9 cellular contexts compared by ENCODE assay signal in genomic region chr9:137224850-137225694, GRCh38. TPM values are rescaled to one million over a fixed set of nuclear protein-coding genes. Genes with fewer than 3 reads are reported as not detected.
DNase-seq lines count a peak whose midpoint lies in the region; ATAC-seq, FAIRE-seq and TF ChIP-seq lines count a peak whose summit lies in the region.
"Had no signal": no experiment of that assay in that cellular context is flagged by ENCODE, and none has a peak within 500 bp of the region (broad histone marks: within the 10 kb centered on the region; RNA-seq: fewer than 3 reads in every experiment).

TSS of gene CYSRT1 (plus strand) at chr9:137225174. CDS start at chr9:137225622, 448 bp downstream.

- dilution Hi-C loops in endothelial cell of umbilical vein (cut with MboI; ENCODE audit: extremely low pct_ligation_motif_present, low sequenced_read_pairs) = no loop called here

- intact Hi-C loops in endothelial cell of umbilical vein (cut with micrococcal nuclease) (no loop called here), ovary (cut with DNase I) (loop anchor here in 3 of 4 donors (5.0 to 10.0 kb wide), 3 partner anchors 98 to 440 kb away; no protein-coding TSS in a partner anchor)

- H3K27ac ChIP-seq in DND-41 (ENCODE audit: low read length) = peak within 1 kb of the TSS; percentile 91
- no peak within 1 kb of the TSS for H3K27ac ChIP-seq in OCI-LY1 (ENCODE audit: low read depth, low read length, poor library complexity, severe bottlenecking)
- H3K27ac ChIP-seq in endothelial cell of umbilical vein (ENCODE audit: insufficient read depth, low read depth, low read length) = no peak within 1 kb of the TSS
- no peak within 1 kb of the TSS for H3K27ac ChIP-seq in ovary

- H3K27me3 ChIP-seq in DND-41 (ENCODE audit: insufficient read depth, low read length, poor library complexity) = no peaks in the 10 kb centered on the region
- peaks cover 3% of the 10 kb centered on the region; the same call in 1 of the 2 replicates for H3K27me3 ChIP-seq in OCI-LY1 (ENCODE audit: insufficient read depth, low read length)
- H3K27me3 ChIP-seq in endothelial cell of umbilical vein (ENCODE audit: control insufficient read depth in 2 of 2, insufficient read depth in 2 of 2, low read length in 2 of 2) = no peaks in the 10 kb centered on the region
- H3K27me3 ChIP-seq in ovary = peaks cover 7% of the 10 kb centered on the region

- H3K36me3 ChIP-seq in DND-41 (ENCODE audit: insufficient read depth, low read length) = no peaks in the 10 kb centered on the region
- no peaks in the 10 kb centered on the region for H3K36me3 ChIP-seq in OCI-LY1 (ENCODE audit: insufficient read depth, low read length)
- no peaks in the 10 kb centered on the region for H3K36me3 ChIP-seq in endothelial cell of umbilical vein (ENCODE audit: control insufficient read depth in 2 of 2, extremely low read depth in 1 of 2, insufficient read depth in 2 of 2, low read length in 2 of 2)
- H3K36me3 ChIP-seq in ovary = no peaks in the 10 kb centered on the region

- H3K4me3 ChIP-seq in DND-41 (ENCODE audit: low read depth in 1 of 2, low read length in 2 of 2) = peak within 1 kb of the TSS; percentile 94 to 96; a peak in 3 of 4 replicates
- H3K4me3 ChIP-seq in OCI-LY1 (ENCODE audit: low read depth, low read length, poor library complexity, severe bottlenecking) = peak within 1 kb of the TSS; percentile 81
- H3K4me3 ChIP-seq in endothelial cell of umbilical vein (replicated peaks in 1 of 3; ENCODE audit: insufficient read depth in 1 of 3, low read depth in 1 of 3, low read length in 3 of 3) = peak within 1 kb of the TSS; percentile 80 to 91 (median 82)
- peak within 1 kb of the TSS; percentile 50 for H3K4me3 ChIP-seq in ovary

- no peaks in the 10 kb centered on the region for H3K9me2 ChIP-seq in OCI-LY1 (ENCODE audit: low read depth, low read length)

- H2AFZ ChIP-seq in DND-41 (ENCODE audit: low read depth, low read length) (peak within 1 kb of the TSS; percentile 94), OCI-LY1 (ENCODE audit: low read length) (no peak within 1 kb of the TSS), endothelial cell of umbilical vein (ENCODE audit: low read depth, low read length) (no peak within 1 kb of the TSS)

- CTCF ChIA-PET in endothelial cell of umbilical vein (lab: Charles Lee) = interaction anchor here (0.8 to 6.3 kb wide), 6 partner anchors 11 to 178 kb away, joined by 3 to 63 read pairs (median 4); partner anchors contain the start of gene NPDC1

- H3K9me3 ChIP-seq in DND-41 (ENCODE audit: insufficient read depth, low read length, severe bottlenecking) = no peaks in the 10 kb centered on the region
- H3K9me3 ChIP-seq in OCI-LY1 (ENCODE audit: low read length) = no peaks in the 10 kb centered on the region
- no peaks in the 10 kb centered on the region for H3K9me3 ChIP-seq in endothelial cell of umbilical vein (replicated peaks; ENCODE audit: control insufficient read depth, insufficient read depth, low read length)
- H3K9me3 ChIP-seq in ovary = no peaks in the 10 kb centered on the region

- no peak for FAIRE-seq in endothelial cell of umbilical vein (lab: Jason Lieb, UNC)

- ATAC-seq in DND-41 (ENCODE audit: insufficient read depth, low read depth) (no peak), GM21423 (IDR thresholded peaks at IDR 0.05; ENCODE audit: unreplicated experiment) (no peak), GM18511 (IDR thresholded peaks at IDR 0.05; ENCODE audit: unreplicated experiment) (no peak), HG02852 (IDR thresholded peaks at IDR 0.05; ENCODE audit: unreplicated experiment) (no peak)
- ATAC-seq: left colon had no signal

- TF ChIP-seq CTCF in DND-41 (IDR thresholded peaks at IDR 0.05; ENCODE audit: borderline replicate concordance, extremely low read depth, low read length, poor library complexity, severe bottlenecking) (no peak), OCI-LY1 (IDR thresholded peaks at IDR 0.05; ENCODE audit: low read length) (no peak), endothelial cell of umbilical vein (IDR thresholded peaks at IDR 0.05; ENCODE audit: extremely low read depth in 1 of 2, insufficient read depth in 1 of 2, low read depth in 1 of 2, low read length in 2 of 2) (no peak), ovary (IDR thresholded peaks at IDR 0.05) (no peak)

- 41 to 54% (median 46%) methylated on average over 22 to 23 of the region's 23 CpGs for WGBS in ovary, 3 donors

- no peaks in the 10 kb centered on the region for H3K79me2 ChIP-seq in DND-41 (ENCODE audit: insufficient read depth, low read length)
- no peaks in the 10 kb centered on the region for H3K79me2 ChIP-seq in OCI-LY1 (ENCODE audit: insufficient read depth, low read length)
- no peaks in the 10 kb centered on the region for H3K79me2 ChIP-seq in endothelial cell of umbilical vein (ENCODE audit: control insufficient read depth, insufficient read depth, low read length)

- H3K4me1 ChIP-seq in DND-41 (ENCODE audit: insufficient read depth, low read length) (peaks cover 20% of the 10 kb centered on the region), OCI-LY1 (ENCODE audit: insufficient read depth, low read length, severe bottlenecking) (peaks cover 17% of the 10 kb centered on the region), endothelial cell of umbilical vein (ENCODE audit: control insufficient read depth, extremely low read depth, insufficient read depth, low read length) (peaks cover 12% of the 10 kb centered on the region), ovary (ENCODE audit: insufficient read depth) (peaks cover 6% of the 10 kb centered on the region)

- POLR2A ChIA-PET in endothelial cell of umbilical vein (lab: Charles Lee) = no interaction called here

- H3K4me2 ChIP-seq in DND-41 (ENCODE audit: insufficient read depth, low read length) = peak within 1 kb of the TSS; percentile 94
- H3K4me2 ChIP-seq in OCI-LY1 (ENCODE audit: low read length) = peak within 1 kb of the TSS; percentile 84
- peak within 1 kb of the TSS; percentile 86 for H3K4me2 ChIP-seq in endothelial cell of umbilical vein (ENCODE audit: insufficient read depth, low read length)

- H4K20me1 ChIP-seq in DND-41 (ENCODE audit: insufficient read depth, low read length) = no peaks in the 10 kb centered on the region
- H4K20me1 ChIP-seq in OCI-LY1 (ENCODE audit: insufficient read depth, low read length) = no peaks in the 10 kb centered on the region
- no peaks in the 10 kb centered on the region for H4K20me1 ChIP-seq in endothelial cell of umbilical vein (replicated peaks; ENCODE audit: control insufficient read depth, extremely low read depth, insufficient read depth, low read length)

- BruUV-seq in endothelial cell of umbilical vein (replicated peaks; lab: Mats Ljungman, UMichigan) = no TSS peak

- H3F3A ChIP-seq in OCI-LY1 (ENCODE audit: insufficient read depth, low read length) = no peaks in the 10 kb centered on the region

- DNase-seq in DND-41 (no peak), endothelial cell of umbilical vein (ENCODE audit: low read depth, low spot score) (no peak), ovary (no peak), NCI-H748 treated with DMSO at 0.1 percent for 48 hours (lab: John Stamatoyannopoulos, UW) (no peak)

- TF ChIP-seq EP300 in ovary (IDR thresholded peaks at IDR 0.05) = no peak

- H3K9ac ChIP-seq in DND-41 (ENCODE audit: low read depth, low read length) (peak within 1 kb of the TSS; percentile 98), OCI-LY1 (ENCODE audit: low read length) (peak within 1 kb of the TSS; percentile 91), endothelial cell of umbilical vein (replicated peaks; ENCODE audit: extremely low read depth, insufficient read depth, low read length) (peak within 1 kb of the TSS; percentile 70)

- TF ChIP-seq POLR2A in endothelial cell of umbilical vein (IDR thresholded peaks at IDR 0.05; ENCODE audit: low read depth, low read length) (no peak), ovary (IDR thresholded peaks at IDR 0.05) (no peak)

- no peaks in the 10 kb centered on the region for H3K9me1 ChIP-seq in endothelial cell of umbilical vein (replicated peaks; ENCODE audit: control insufficient read depth, extremely low read depth, insufficient read depth, low read length)

TF ChIP-seq in endothelial cell of umbilical vein, 7 proteins besides CTCF, POLR2A, EP300 and RAD21:
- TF ChIP-seq MAX (IDR thresholded peaks at IDR 0.05; ENCODE audit: insufficient read depth, insufficient read length) (no peak), MYC (IDR thresholded peaks at IDR 0.05; ENCODE audit: low read depth, low read length) (no peak)

RNA-seq across cellular contexts. Expression of gene CYSRT1, which starts in this region (rescaled TPM):
- total RNA-seq in endothelial cell of umbilical vein (0.44 and 0.92 TPM in 2 replicates), ovary (under 1 TPM in 4 of 7 donors, not detected in 3; 0.15 to 0.80 (median 0.33) TPM)
- polyA plus RNA-seq in endothelial cell of umbilical vein (1.1 and 1.6 TPM in 2 replicates), ovary (under 1 TPM in 1 of 2 donors, not detected in 1; 0.12 TPM)
- 0.22 and 0.48 TPM in 2 replicates for polyA plus RNA-seq in endothelial cell of umbilical vein (2011; cell fraction: cytosol; rRNA removed)
- polyA plus RNA-seq in endothelial cell of umbilical vein (2011; cell fraction: nucleus; rRNA removed) = 0.38 and 0.42 TPM in 2 replicates
- 0.31 and 0.35 TPM in 2 replicates for polyA plus RNA-seq in endothelial cell of umbilical vein (2012)
- polyA minus RNA-seq in endothelial cell of umbilical vein = 0.15 and 0.29 TPM in 2 replicates
- polyA minus RNA-seq in endothelial cell of umbilical vein (2011; cell fraction: cytosol; rRNA and poly(A)+ RNA removed) = 2.3 TPM
- polyA minus RNA-seq in endothelial cell of umbilical vein (2011; cell fraction: nucleus; rRNA and poly(A)+ RNA removed) = 0.77 TPM in 1 of 2 replicates, not detected in the other
